1 cellular context compared by ENCODE assay signal in genomic region chr10:49240946-49241345, GRCh38.
TF ChIP-seq lines count a peak whose summit lies in the region.

No MANE protein-coding gene starts in this region.

TF ChIP-seq in K562, 482 proteins besides CTCF, POLR2A, EP300 and RAD21 (continued from another document):
- TF ChIP-seq MEIS2 (IDR thresholded peaks at IDR 0.05; ENCODE audit: partially characterized antibody), result peak; percentile 43
- no peak for TF ChIP-seq NR4A1 (CRISPR knock-in tag; IDR thresholded peaks at IDR 0.05)
- no peak for TF ChIP-seq NR4A1 (tag; IDR thresholded peaks at IDR 0.05)
- TF ChIP-seq PKNOX1 (IDR thresholded peaks at IDR 0.05), result 0 out of 2 replicates have a peak, but pooled peaks have one; percentile 25
- TF ChIP-seq RERE (CRISPR knock-in tag; IDR thresholded peaks at IDR 0.05; ENCODE audit: borderline replicate concordance), result no peak
- TF ChIP-seq ZBTB49 (CRISPR knock-in tag; IDR thresholded peaks at IDR 0.05; ENCODE audit: borderline replicate concordance), result no peak
- TF ChIP-seq TEAD2 (tag; IDR thresholded peaks at IDR 0.05), result no peak
- TF ChIP-seq ESRRB (CRISPR knock-in tag; IDR thresholded peaks at IDR 0.05; ENCODE audit: borderline replicate concordance), result no peak
- TF ChIP-seq E4F1 (CRISPR knock-in tag; IDR thresholded peaks at IDR 0.05; ENCODE audit: borderline replicate concordance), result no peak
